Comparison of ENCODE assay signal across 24 cellular contexts in the genomic region with DNA sequence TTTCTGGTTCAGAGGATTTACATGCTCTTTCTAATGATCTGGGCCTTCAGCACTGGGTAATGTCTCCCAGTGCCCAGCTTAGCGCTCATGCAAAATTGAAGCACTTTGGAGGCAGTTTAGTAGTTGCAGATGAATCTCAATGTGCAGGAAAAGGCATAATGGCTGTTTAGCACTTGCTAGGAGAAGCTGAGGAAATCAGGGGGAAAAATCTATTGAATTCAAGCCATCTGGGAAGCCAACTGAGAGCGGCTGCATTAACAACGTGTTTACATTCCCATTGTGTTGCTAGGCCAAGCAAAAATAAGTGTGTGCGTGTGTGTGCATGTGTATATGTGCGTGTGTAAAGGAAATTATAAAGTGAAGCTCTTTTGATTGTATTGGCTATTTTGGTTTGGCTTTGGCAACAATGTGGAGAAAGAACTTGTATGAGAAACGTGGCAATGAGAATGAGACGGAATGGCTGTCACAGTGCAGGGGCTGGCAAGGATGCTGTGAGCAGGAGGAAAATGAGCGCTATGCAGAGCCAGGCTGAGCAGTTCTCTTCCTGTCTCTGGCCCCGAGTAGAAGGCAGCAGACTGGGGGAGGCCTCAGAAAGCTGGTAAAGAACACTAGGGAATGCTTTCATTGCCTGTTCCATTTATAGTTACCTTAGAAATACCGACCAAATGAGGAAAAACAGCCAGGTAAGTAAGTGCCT.
DNase-seq lines count a peak whose midpoint lies in the region; ATAC-seq, FAIRE-seq and TF ChIP-seq lines count a peak whose summit lies in the region.
"Had no signal": no experiment of that assay in that cellular context is flagged by ENCODE, and none has a peak within 500 bp of the region (broad histone marks: within the 10 kb centered on the region; RNA-seq: fewer than 3 reads in every experiment).

No MANE protein-coding gene starts in this region.

- H3K4me1 Mint-ChIP-seq in brain (peaks cover 74% of the 10 kb centered on the region), T-helper 17 cell (peaks cover 4% of the 10 kb centered on the region)
- H3K4me1 Mint-ChIP-seq: activated B cell treated with CpG ODN at 0.5 μM for 24 hours; activated CD4-positive, alpha-beta memory T cell treated with anti-CD3 and anti-CD28 coated beads, Interleukin-2, amount 10 ng/mL, durations not matched to agents 7 days and 5 days; CD4-positive, alpha-beta memory T cell had no signal

- DNase-seq in right cardiac atrium (no peak), heart left ventricle (no peak), GM12891 (ENCODE audit: insufficient read length, low spot score) (no peak), prostate gland (ENCODE audit: low spot score) (no peak), T-helper 17 cell (no peak)
- DNase-seq: activated B cell treated with CpG ODN at 0.5 μM for 24 hours; activated CD4-positive, alpha-beta memory T cell treated with anti-CD3 and anti-CD28 coated beads, Interleukin-2, amount 10 ng/mL, durations not matched to agents 7 days and 5 days; activated naive CD4-positive, alpha-beta T cell; activated T-cell treated with anti-CD3 and anti-CD28 coated beads, Interleukin-2, amount 50 U/mL, for 1 hour; aorta; CD4-positive, alpha-beta memory T cell; DND-41; foreskin keratinocyte; NCI-H1930; NCI-H526; OCI-M1; SHP77 treated with DMSO at 0.1 percent for 48 hours had no signal

- H3K27me3 ChIP-seq in right cardiac atrium (ENCODE audit: control insufficient read depth, insufficient read depth), result no peaks in the 10 kb centered on the region
- H3K27me3 ChIP-seq in heart left ventricle, result no peaks in the 10 kb centered on the region
- no peaks in the 10 kb centered on the region for H3K27me3 ChIP-seq in prostate gland (replicated peaks; ENCODE audit: insufficient read depth)
- H3K27me3 ChIP-seq: foreskin keratinocyte, right atrium auricular region had no signal

- whole genome bisulfite sequencing in right cardiac atrium, result 64% methylated on average over 10 of the region's 10 CpGs
- 64 to 75% (median 69%) methylated on average over 10 of the region's 10 CpGs for WGBS in heart left ventricle, 4 donors
- WGBS in mesodermal cell (ENCODE audit: insufficient coverage in 2 of 2), 2 experiments, result 81 to 89% methylated on average over 9 of the region's 10 CpGs
- 62% methylated on average over 10 of the region's 10 CpGs for WGBS in prostate gland

- TF ChIP-seq POLR2A in heart left ventricle (IDR thresholded peaks at IDR 0.05) (no peak), GM12891 (IDR thresholded peaks at IDR 0.05; ENCODE audit: low read depth, low read length) (no peak), prostate gland (IDR thresholded peaks at IDR 0.05) (no peak)

- peak; percentile 42 to 52 for ATAC-seq in right cardiac atrium
- ATAC-seq in heart left ventricle, result no peak
- no peak for ATAC-seq in T-helper 17 cell
- ATAC-seq in HG03342 (IDR thresholded peaks at IDR 0.05; ENCODE audit: unreplicated experiment), result no peak
- ATAC-seq: foreskin keratinocyte had no signal

- H3K9me3 Mint-ChIP-seq in brain, result no peaks in the 10 kb centered on the region
- H3K9me3 Mint-ChIP-seq: activated B cell treated with CpG ODN at 0.5 μM for 24 hours; activated CD4-positive, alpha-beta memory T cell treated with anti-CD3 and anti-CD28 coated beads, Interleukin-2, amount 10 ng/mL, durations not matched to agents 7 days and 5 days had no signal

- no peak overlapping the region for H3K27ac ChIP-seq in right cardiac atrium (ENCODE audit: low read length)
- no peak overlapping the region for H3K27ac ChIP-seq in heart left ventricle
- H3K27ac ChIP-seq in mesodermal cell (ENCODE audit: low read depth, low read length, severe bottlenecking), result peak overlapping the region; percentile 1
- no peak overlapping the region for H3K27ac ChIP-seq in prostate gland
- H3K27ac ChIP-seq: coronary artery, epithelial cell of prostate, foreskin keratinocyte, right atrium auricular region, thoracic aorta had no signal

- H3K36me3 ChIP-seq in heart left ventricle, result no peaks in the 10 kb centered on the region
- H3K36me3 ChIP-seq in mesodermal cell (ENCODE audit: control insufficient read depth, insufficient read depth, low read length), result no peaks in the 10 kb centered on the region
- no peaks in the 10 kb centered on the region for H3K36me3 ChIP-seq in prostate gland
- H3K36me3 ChIP-seq: right atrium auricular region, thoracic aorta had no signal

- H3K4me1 ChIP-seq in right cardiac atrium (ENCODE audit: control insufficient read depth, insufficient read depth, low read length) (peaks cover 2% of the 10 kb centered on the region), heart left ventricle (peaks cover 0 to 25% (median 8%) of the 10 kb centered on the region in 12 donors), mesodermal cell (ENCODE audit: control insufficient read depth, insufficient read depth, low read length, poor library complexity, severe bottlenecking) (no peaks in the 10 kb centered on the region), prostate gland (replicated peaks) (no peaks in the 10 kb centered on the region)
- H3K4me1 ChIP-seq: foreskin keratinocyte, right atrium auricular region had no signal

- H3K4me3 Mint-ChIP-seq in brain (peak overlapping the region; percentile 27 to 73 (median 65)), T-helper 17 cell (no peak overlapping the region)
- H3K4me3 Mint-ChIP-seq: activated B cell treated with CpG ODN at 0.5 μM for 24 hours; activated CD4-positive, alpha-beta memory T cell treated with anti-CD3 and anti-CD28 coated beads, Interleukin-2, amount 10 ng/mL, durations not matched to agents 7 days and 5 days; CD4-positive, alpha-beta memory T cell had no signal

- H3K9me3 ChIP-seq in right cardiac atrium (ENCODE audit: control insufficient read depth, low read length), result no peaks in the 10 kb centered on the region
- H3K9me3 ChIP-seq in heart left ventricle, result no peaks in the 10 kb centered on the region
- no peaks in the 10 kb centered on the region for H3K9me3 ChIP-seq in mesodermal cell (ENCODE audit: control insufficient read depth, low read length)
- no peaks in the 10 kb centered on the region for H3K9me3 ChIP-seq in prostate gland
- H3K9me3 ChIP-seq in T-helper 17 cell (ENCODE audit: control insufficient read depth, low read length, poor library complexity, severe bottlenecking), result no peaks in the 10 kb centered on the region
- H3K9me3 ChIP-seq: right atrium auricular region, thoracic aorta had no signal

- H3K4me3 ChIP-seq in right cardiac atrium (ENCODE audit: low read length) (no peak overlapping the region), heart left ventricle (no peak overlapping the region), mesodermal cell (ENCODE audit: extremely low read depth, insufficient read depth, low read length, poor library complexity, severe bottlenecking) (no peak overlapping the region), prostate gland (no peak overlapping the region)
- H3K4me3 ChIP-seq: coronary artery, right atrium auricular region, thoracic aorta had no signal

- H3K27me3 Mint-ChIP-seq in brain (peaks cover 12% of the 10 kb centered on the region), T-helper 17 cell (peaks cover 5% of the 10 kb centered on the region)
- H3K27me3 Mint-ChIP-seq: activated B cell treated with CpG ODN at 0.5 μM for 24 hours; CD4-positive, alpha-beta memory T cell had no signal

- H3K27ac Mint-ChIP-seq in brain (peak overlapping the region; percentile 75 to 93 (median 87)), T-helper 17 cell (no peak overlapping the region)
- H3K27ac Mint-ChIP-seq: activated B cell treated with CpG ODN at 0.5 μM for 24 hours; activated CD4-positive, alpha-beta memory T cell treated with anti-CD3 and anti-CD28 coated beads, Interleukin-2, amount 10 ng/mL, durations not matched to agents 7 days and 5 days; CD4-positive, alpha-beta memory T cell had no signal

- no peak for TF ChIP-seq CTCF in heart left ventricle (IDR thresholded peaks at IDR 0.05)
- no peak for TF ChIP-seq CTCF in brain (conservative IDR thresholded peaks at IDR 0.05)
- TF ChIP-seq CTCF in prostate gland (IDR thresholded peaks at IDR 0.05), result no peak

- FAIRE-seq in GM12891 (lab: Jason Lieb, UNC), result no peak

- intact Hi-C loops in right cardiac atrium (cut with DNase I) (no loop called here), heart left ventricle (cut with DNase I) (no loop called here), prostate gland (cut with DNase I) (no loop called here)

- H3K36me3 Mint-ChIP-seq in brain (no peaks in the 10 kb centered on the region), T-helper 17 cell (ENCODE audit: low read depth) (no peaks in the 10 kb centered on the region)
- H3K36me3 Mint-ChIP-seq: CD4-positive, alpha-beta memory T cell had no signal

TF ChIP-seq in GM12891, 5 proteins besides CTCF, POLR2A, EP300 and RAD21:
- TF ChIP-seq TAF1 (IDR thresholded peaks at IDR 0.05; ENCODE audit: low read depth, low read length) (no peak), POLR2AphosphoS5 (IDR thresholded peaks at IDR 0.05; ENCODE audit: low read depth, low read length) (no peak), SPI1 (IDR thresholded peaks at IDR 0.05; ENCODE audit: low read depth, low read length) (no peak), POU2F2 (IDR thresholded peaks at IDR 0.05; ENCODE audit: low read depth, low read length) (no peak), PAX5 (IDR thresholded peaks at IDR 0.05; ENCODE audit: insufficient read depth, low read length, severe bottlenecking) (no peak)
TF ChIP-seq in GM12891: peak in this region for 0.

Comparison
In these comparisons a context has a peak if more than half of its experiments do, and no peak if none do; other contexts are left out.
1. ATAC-seq: peak in right cardiac atrium (2 of 2); none in heart left ventricle (0 of 4), T-helper 17 cell (single experiment) and HG03342 (single experiment).